In the genomic region with DNA sequence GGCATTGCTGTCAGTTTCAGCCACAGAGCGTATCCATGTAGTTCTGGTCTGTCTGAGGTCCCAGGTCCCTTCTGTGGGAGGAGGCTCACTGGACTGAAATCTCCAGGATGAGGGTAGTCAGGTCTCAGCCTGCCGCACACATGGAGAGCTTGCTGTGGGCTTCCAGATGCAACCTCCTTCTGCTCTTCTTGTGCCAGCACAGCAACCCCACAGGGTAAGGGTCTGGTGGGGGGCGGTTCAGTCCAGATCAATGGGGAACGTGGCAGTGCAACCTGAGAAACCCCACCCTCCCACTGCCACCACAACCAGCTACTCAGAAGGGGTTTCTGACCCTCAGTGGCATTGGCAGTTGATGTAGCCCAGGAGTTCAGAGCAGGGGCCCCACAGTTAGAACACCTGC, we compare ENCODE assay signal across 20 cellular contexts.
"Had no signal": no experiment of that assay in that cellular context is flagged by ENCODE, and none has a peak within 500 bp of the region (broad histone marks: within the 10 kb centered on the region; RNA-seq: fewer than 3 reads in every experiment).

No MANE protein-coding gene starts in this region.

- ATAC-seq: activated CD4-positive, CD25-positive, alpha-beta regulatory T cell treated with anti-CD3 and anti-CD28 coated beads, Interleukin-2, amount 50 U/mL, for 24 hours; gastroesophageal sphincter; naive thymus-derived CD8-positive, alpha-beta T cell; pancreas; psoas muscle; right cardiac atrium; SK-N-SH treated with all-trans-retinoic acid at 6 μM for 48 hours had no signal

- H3K4me3 ChIP-seq: breast epithelium, esophagus squamous epithelium, gastroesophageal sphincter, pancreas, psoas muscle, tibial artery had no signal

- H3K4me1 ChIP-seq: breast epithelium, esophagus squamous epithelium, pancreas, psoas muscle, tibial artery had no signal

- H3K4me3 Mint-ChIP-seq: activated CD4-positive, alpha-beta T cell treated with anti-CD3 and anti-CD28 coated beads, Interleukin-2, amount 10 ng/mL, durations not matched to agents 7 days and 5 days; activated naive CD8-positive, alpha-beta T cell treated with anti-CD3 and anti-CD28 coated beads, Interleukin-2, amount 10 ng/mL, durations not matched to agents 7 days and 5 days; endodermal cell; mesothelial cell of epicardium; naive thymus-derived CD8-positive, alpha-beta T cell; stimulated activated naive CD8-positive, alpha-beta T cell treated with anti-CD3 and anti-CD28 coated beads, Interleukin-15, Interleukin-2, amounts not matched to agents 100 ng/mL and 50 ng/mL, for 24 hours had no signal

- H3K36me3 Mint-ChIP-seq: activated naive CD8-positive, alpha-beta T cell treated with anti-CD3 and anti-CD28 coated beads, Interleukin-2, amount 10 ng/mL, durations not matched to agents 7 days and 5 days; mesothelial cell of epicardium had no signal

- H3K27me3 Mint-ChIP-seq: activated CD4-positive, alpha-beta T cell treated with anti-CD3 and anti-CD28 coated beads, Interleukin-2, amount 10 ng/mL, durations not matched to agents 7 days and 5 days; activated naive CD8-positive, alpha-beta T cell treated with anti-CD3 and anti-CD28 coated beads, Interleukin-2, amount 10 ng/mL, durations not matched to agents 7 days and 5 days; naive thymus-derived CD8-positive, alpha-beta T cell; stimulated activated naive CD8-positive, alpha-beta T cell treated with anti-CD3 and anti-CD28 coated beads, Interleukin-15, Interleukin-2, amounts not matched to agents 100 ng/mL and 50 ng/mL, for 24 hours had no signal

- DNase-seq: activated naive CD4-positive, alpha-beta T cell treated with Interleukin-2 at 50 U/mL for 16 hours; activated naive CD8-positive, alpha-beta T cell treated with anti-CD3 and anti-CD28 coated beads, Interleukin-2, amount 10 ng/mL, durations not matched to agents 7 days and 5 days; amniotic stem cell; cortex of kidney; endodermal cell; esophagus squamous epithelium; psoas muscle; stimulated activated CD4-positive, alpha-beta T cell treated with anti-CD3 and anti-CD28 coated beads, Interleukin-1b, Interleukin-23, amount 100 ng/mL, for 48 hours had no signal

- H3K9me3 ChIP-seq: breast epithelium, esophagus squamous epithelium, gastroesophageal sphincter, neutrophil, pancreas, psoas muscle, tibial artery had no signal

- H3K27me3 ChIP-seq: breast epithelium, esophagus squamous epithelium, gastroesophageal sphincter, neutrophil, pancreas, tibial artery had no signal

- H3K9me3 Mint-ChIP-seq: activated CD4-positive, alpha-beta T cell treated with anti-CD3 and anti-CD28 coated beads, Interleukin-2, amount 10 ng/mL, durations not matched to agents 7 days and 5 days; activated naive CD8-positive, alpha-beta T cell treated with anti-CD3 and anti-CD28 coated beads, Interleukin-2, amount 10 ng/mL, durations not matched to agents 7 days and 5 days; endodermal cell; mesothelial cell of epicardium; naive thymus-derived CD8-positive, alpha-beta T cell; stimulated activated naive CD8-positive, alpha-beta T cell treated with anti-CD3 and anti-CD28 coated beads, Interleukin-15, Interleukin-2, amounts not matched to agents 100 ng/mL and 50 ng/mL, for 24 hours had no signal

- H3K27ac ChIP-seq: breast epithelium, esophagus squamous epithelium, gastroesophageal sphincter, neutrophil, pancreas, psoas muscle, tibial artery had no signal

- H3K27ac Mint-ChIP-seq: activated CD4-positive, alpha-beta T cell treated with anti-CD3 and anti-CD28 coated beads, Interleukin-2, amount 10 ng/mL, durations not matched to agents 7 days and 5 days; activated naive CD8-positive, alpha-beta T cell treated with anti-CD3 and anti-CD28 coated beads, Interleukin-2, amount 10 ng/mL, durations not matched to agents 7 days and 5 days; endodermal cell; mesothelial cell of epicardium; stimulated activated naive CD8-positive, alpha-beta T cell treated with anti-CD3 and anti-CD28 coated beads, Interleukin-15, Interleukin-2, amounts not matched to agents 100 ng/mL and 50 ng/mL, for 24 hours had no signal

- H3K4me1 Mint-ChIP-seq: activated CD4-positive, alpha-beta T cell treated with anti-CD3 and anti-CD28 coated beads, Interleukin-2, amount 10 ng/mL, durations not matched to agents 7 days and 5 days; activated naive CD8-positive, alpha-beta T cell treated with anti-CD3 and anti-CD28 coated beads, Interleukin-2, amount 10 ng/mL, durations not matched to agents 7 days and 5 days; endodermal cell; mesothelial cell of epicardium had no signal
